ENCODE assay signal across 1 cellular context in the genomic region with DNA sequence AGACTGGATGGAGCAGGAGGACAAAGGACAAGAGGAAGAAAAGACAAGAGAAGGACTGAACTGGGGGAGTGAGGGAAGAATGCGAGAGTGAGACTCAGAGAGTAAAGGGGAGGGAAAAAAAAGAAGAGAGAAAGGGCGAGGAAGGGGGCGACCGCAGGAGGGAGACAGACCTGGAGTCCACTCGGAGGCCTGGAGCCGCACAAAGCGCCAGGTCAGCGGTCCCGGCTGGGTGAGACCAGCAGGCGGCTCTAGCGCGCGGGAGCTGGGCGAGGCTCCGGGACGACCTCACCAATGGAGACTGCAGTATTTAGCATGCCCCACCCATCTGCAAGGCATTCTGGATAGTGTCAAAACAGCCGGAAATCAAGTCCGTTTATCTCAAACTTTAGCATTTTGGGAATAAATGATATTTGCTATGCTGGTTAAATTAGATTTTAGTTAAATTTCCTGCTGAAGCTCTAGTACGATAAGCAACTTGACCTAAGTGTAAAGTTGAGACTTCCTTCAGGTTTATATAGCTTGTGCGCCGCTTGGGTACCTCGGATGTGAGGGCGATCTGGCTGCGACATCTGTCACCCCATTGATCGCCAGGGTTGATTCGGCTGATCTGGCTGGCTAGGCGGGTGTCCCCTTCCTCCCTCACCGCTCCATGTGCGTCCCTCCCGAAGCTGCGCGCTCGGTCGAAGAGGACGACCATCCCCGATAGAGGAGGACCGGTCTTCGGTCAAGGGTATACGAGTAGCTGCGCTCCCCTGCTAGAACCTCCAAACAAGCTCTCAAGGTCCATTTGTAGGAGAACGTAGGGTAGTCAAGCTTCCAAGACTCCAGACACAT.
A peak's percentile ranks its signal among the peaks of the same experiment; 100 is the strongest.
TF ChIP-seq lines count a peak whose summit lies in the region.

Gene GSTA4, minus strand, starts transcription at position 206 of the 834 bp plus-strand sequence. CDS start 1,041 bp downstream, outside the sequence.

TF ChIP-seq in HEK293, 187 proteins besides CTCF, POLR2A, EP300 and RAD21 (continued from another document and continues in another):
- TF ChIP-seq ZNF362 (tag by site-specific recombination; IDR thresholded peaks at IDR 0.05) (peak; percentile 86), YY1 (tag by site-specific recombination; IDR thresholded peaks at IDR 0.05) (peak; percentile 64; the same call in 1 of the 2 replicates), ZBTB7A (tag by site-specific recombination; IDR thresholded peaks at IDR 0.05; ENCODE audit: low read depth) (peak; percentile 39; the same call in 1 of the 2 replicates), ZNF660 (tag by site-specific recombination; IDR thresholded peaks at IDR 0.05) (peak; percentile 97), ZXDB (tag by site-specific recombination; IDR thresholded peaks at IDR 0.05) (peak; percentile 81), ZNF510 (tag by site-specific recombination; IDR thresholded peaks at IDR 0.05; ENCODE audit: insufficient replicate concordance) (peak; percentile 72), SETDB1 (IDR thresholded peaks at IDR 0.05; ENCODE audit: insufficient read length, low read length) (peak; percentile 47), ZNF501 (tag by site-specific recombination; IDR thresholded peaks at IDR 0.05) (peak; percentile 97), SCRT2 (tag by site-specific recombination; IDR thresholded peaks at IDR 0.05) (0 out of 2 replicates have a peak, but pooled peaks have one; percentile 10), HOXD13 (CRISPR knock-in tag; IDR thresholded peaks at IDR 0.05; ENCODE audit: borderline replicate concordance) (0 out of 2 replicates have a peak, but pooled peaks have one; percentile 23), KLF7 (tag by site-specific recombination; IDR thresholded peaks at IDR 0.05; ENCODE audit: borderline replicate concordance) (peak; percentile 42; the same call in 1 of the 2 replicates), ZNF366 (tag by site-specific recombination; conservative IDR thresholded peaks at IDR 0.05) (peak; percentile 94), ZNF629 (tag by site-specific recombination; IDR thresholded peaks at IDR 0.05) (peak; percentile 76), ZNF76 (tag by site-specific recombination; IDR thresholded peaks at IDR 0.05; ENCODE audit: borderline replicate concordance, low read depth) (peak; percentile 98), KLF1 (tag by site-specific recombination; IDR thresholded peaks at IDR 0.05) (peak; percentile 7), SALL2 (tag by site-specific recombination; IDR thresholded peaks at IDR 0.05; ENCODE audit: borderline replicate concordance) (0 out of 2 replicates have a peak, but pooled peaks have one; percentile 27), IKZF3 (tag by site-specific recombination; IDR thresholded peaks at IDR 0.05) (peak; percentile 80), ZFP37 (tag by site-specific recombination; IDR thresholded peaks at IDR 0.05) (peak; percentile 95), KLF10 (tag by site-specific recombination; IDR thresholded peaks at IDR 0.05) (peak; percentile 58; the same call in 1 of the 2 replicates), ZNF24 (tag by site-specific recombination; IDR thresholded peaks at IDR 0.05) (peak; percentile 88; the same call in 1 of the 2 replicates), BCL11A (tag by site-specific recombination; IDR thresholded peaks at IDR 0.05; ENCODE audit: low read depth) (peak; percentile 95), PRDM1 (tag by site-specific recombination; IDR thresholded peaks at IDR 0.05) (peak; percentile 98), ZBTB44 (tag by site-specific recombination; IDR thresholded peaks at IDR 0.05) (peak; percentile 5; the same call in 1 of the 2 replicates), PRDM4 (tag by site-specific recombination; IDR thresholded peaks at IDR 0.05) (peak; percentile 8; the same call in 1 of the 2 replicates), SP7 (tag by site-specific recombination; IDR thresholded peaks at IDR 0.05) (peak; percentile 66), ZNF596 (tag by site-specific recombination; IDR thresholded peaks at IDR 0.05) (peak; percentile 70), ZNF2 (tag by site-specific recombination; IDR thresholded peaks at IDR 0.05) (peak; percentile 96), TRIM28 (IDR thresholded peaks at IDR 0.05; ENCODE audit: borderline replicate concordance, low read length) (peak; percentile 13; the same call in 1 of the 2 replicates), GLI4 (tag by site-specific recombination; IDR thresholded peaks at IDR 0.05) (peak; percentile 94), PATZ1 (tag by site-specific recombination; IDR thresholded peaks at IDR 0.05) (peak; percentile 78), ZNF610 (tag by site-specific recombination; IDR thresholded peaks at IDR 0.05; ENCODE audit: borderline replicate concordance) (0 out of 2 replicates have a peak, but pooled peaks have one; percentile 35), ZSCAN30 (tag by site-specific recombination; IDR thresholded peaks at IDR 0.05) (peak; percentile 96), ZEB2 (tag by site-specific recombination; IDR thresholded peaks at IDR 0.05) (peak; percentile 94), ZNF37A (tag by site-specific recombination; IDR thresholded peaks at IDR 0.05) (peak; percentile 47; the same call in 1 of the 2 replicates), ZNF391 (tag by site-specific recombination; IDR thresholded peaks at IDR 0.05; ENCODE audit: borderline replicate concordance, low read depth) (peak; percentile 76), BCL11B (tag by site-specific recombination; IDR thresholded peaks at IDR 0.05; ENCODE audit: low read depth) (peak; percentile 97), ZIC2 (tag by site-specific recombination; IDR thresholded peaks at IDR 0.05) (peak; percentile 66), SP2 (tag by site-specific recombination; IDR thresholded peaks at IDR 0.05) (peak; percentile 58; the same call in 1 of the 2 replicates), ZBTB8A (tag by site-specific recombination; IDR thresholded peaks at IDR 0.05) (peak; percentile 79), EGR2 (tag by site-specific recombination; IDR thresholded peaks at IDR 0.05; ENCODE audit: low read depth) (peak; percentile 61; the same call in 1 of the 2 replicates), ZNF184 (tag by site-specific recombination; IDR thresholded peaks at IDR 0.05) (peak; percentile 96)
- TF ChIP-seq, protein P1, sequence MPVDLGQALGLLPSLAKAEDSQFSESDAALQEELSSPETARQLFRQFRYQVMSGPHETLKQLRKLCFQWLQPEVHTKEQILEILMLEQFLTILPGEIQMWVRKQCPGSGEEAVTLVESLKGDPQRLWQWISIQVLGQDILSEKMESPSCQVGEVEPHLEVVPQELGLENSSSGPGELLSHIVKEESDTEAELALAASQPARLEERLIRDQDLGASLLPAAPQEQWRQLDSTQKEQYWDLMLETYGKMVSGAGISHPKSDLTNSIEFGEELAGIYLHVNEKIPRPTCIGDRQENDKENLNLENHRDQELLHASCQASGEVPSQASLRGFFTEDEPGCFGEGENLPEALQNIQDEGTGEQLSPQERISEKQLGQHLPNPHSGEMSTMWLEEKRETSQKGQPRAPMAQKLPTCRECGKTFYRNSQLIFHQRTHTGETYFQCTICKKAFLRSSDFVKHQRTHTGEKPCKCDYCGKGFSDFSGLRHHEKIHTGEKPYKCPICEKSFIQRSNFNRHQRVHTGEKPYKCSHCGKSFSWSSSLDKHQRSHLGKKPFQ (tag by site-specific recombination; IDR thresholded peaks at IDR 0.05) = peak; percentile 50; the same call in 1 of the 2 replicates
- TF ChIP-seq, protein P2, sequence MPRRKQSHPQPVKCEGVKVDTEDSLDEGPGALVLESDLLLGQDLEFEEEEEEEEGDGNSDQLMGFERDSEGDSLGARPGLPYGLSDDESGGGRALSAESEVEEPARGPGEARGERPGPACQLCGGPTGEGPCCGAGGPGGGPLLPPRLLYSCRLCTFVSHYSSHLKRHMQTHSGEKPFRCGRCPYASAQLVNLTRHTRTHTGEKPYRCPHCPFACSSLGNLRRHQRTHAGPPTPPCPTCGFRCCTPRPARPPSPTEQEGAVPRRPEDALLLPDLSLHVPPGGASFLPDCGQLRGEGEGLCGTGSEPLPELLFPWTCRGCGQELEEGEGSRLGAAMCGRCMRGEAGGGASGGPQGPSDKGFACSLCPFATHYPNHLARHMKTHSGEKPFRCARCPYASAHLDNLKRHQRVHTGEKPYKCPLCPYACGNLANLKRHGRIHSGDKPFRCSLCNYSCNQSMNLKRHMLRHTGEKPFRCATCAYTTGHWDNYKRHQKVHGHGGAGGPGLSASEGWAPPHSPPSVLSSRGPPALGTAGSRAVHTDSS (tag by site-specific recombination; IDR thresholded peaks at IDR 0.05) = peak; percentile 68; the same call in 1 of the 2 replicates
- TF ChIP-seq, protein P3, sequence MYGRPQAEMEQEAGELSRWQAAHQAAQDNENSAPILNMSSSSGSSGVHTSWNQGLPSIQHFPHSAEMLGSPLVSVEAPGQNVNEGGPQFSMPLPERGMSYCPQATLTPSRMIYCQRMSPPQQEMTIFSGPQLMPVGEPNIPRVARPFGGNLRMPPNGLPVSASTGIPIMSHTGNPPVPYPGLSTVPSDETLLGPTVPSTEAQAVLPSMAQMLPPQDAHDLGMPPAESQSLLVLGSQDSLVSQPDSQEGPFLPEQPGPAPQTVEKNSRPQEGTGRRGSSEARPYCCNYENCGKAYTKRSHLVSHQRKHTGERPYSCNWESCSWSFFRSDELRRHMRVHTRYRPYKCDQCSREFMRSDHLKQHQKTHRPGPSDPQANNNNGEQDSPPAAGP (tag by site-specific recombination; IDR thresholded peaks at IDR 0.05) = peak; percentile 79; the same call in 1 of the 2 replicates
- TF ChIP-seq, protein P4, sequence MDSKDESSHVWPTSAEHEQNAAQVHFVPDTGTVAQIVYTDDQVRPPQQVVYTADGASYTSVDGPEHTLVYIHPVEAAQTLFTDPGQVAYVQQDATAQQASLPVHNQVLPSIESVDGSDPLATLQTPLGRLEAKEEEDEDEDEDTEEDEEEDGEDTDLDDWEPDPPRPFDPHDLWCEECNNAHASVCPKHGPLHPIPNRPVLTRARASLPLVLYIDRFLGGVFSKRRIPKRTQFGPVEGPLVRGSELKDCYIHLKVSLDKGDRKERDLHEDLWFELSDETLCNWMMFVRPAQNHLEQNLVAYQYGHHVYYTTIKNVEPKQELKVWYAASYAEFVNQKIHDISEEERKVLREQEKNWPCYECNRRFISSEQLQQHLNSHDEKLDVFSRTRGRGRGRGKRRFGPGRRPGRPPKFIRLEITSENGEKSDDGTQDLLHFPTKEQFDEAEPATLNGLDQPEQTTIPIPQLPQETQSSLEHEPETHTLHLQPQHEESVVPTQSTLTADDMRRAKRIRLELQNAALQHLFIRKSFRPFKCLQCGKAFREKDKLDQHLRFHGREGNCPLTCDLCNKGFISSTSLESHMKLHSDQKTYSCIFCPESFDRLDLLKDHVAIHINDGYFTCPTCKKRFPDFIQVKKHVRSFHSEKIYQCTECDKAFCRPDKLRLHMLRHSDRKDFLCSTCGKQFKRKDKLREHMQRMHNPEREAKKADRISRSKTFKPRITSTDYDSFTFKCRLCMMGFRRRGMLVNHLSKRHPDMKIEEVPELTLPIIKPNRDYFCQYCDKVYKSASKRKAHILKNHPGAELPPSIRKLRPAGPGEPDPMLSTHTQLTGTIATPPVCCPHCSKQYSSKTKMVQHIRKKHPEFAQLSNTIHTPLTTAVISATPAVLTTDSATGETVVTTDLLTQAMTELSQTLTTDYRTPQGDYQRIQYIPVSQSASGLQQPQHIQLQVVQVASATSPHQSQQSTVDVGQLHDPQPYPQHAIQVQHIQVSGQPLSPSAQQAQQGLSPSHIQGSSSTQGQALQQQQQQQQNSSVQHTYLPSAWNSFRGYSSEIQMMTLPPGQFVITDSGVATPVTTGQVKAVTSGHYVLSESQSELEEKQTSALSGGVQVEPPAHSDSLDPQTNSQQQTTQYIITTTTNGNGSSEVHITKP (tag by site-specific recombination; IDR thresholded peaks at IDR 0.05) = peak; percentile 87
